In the genomic region with DNA sequence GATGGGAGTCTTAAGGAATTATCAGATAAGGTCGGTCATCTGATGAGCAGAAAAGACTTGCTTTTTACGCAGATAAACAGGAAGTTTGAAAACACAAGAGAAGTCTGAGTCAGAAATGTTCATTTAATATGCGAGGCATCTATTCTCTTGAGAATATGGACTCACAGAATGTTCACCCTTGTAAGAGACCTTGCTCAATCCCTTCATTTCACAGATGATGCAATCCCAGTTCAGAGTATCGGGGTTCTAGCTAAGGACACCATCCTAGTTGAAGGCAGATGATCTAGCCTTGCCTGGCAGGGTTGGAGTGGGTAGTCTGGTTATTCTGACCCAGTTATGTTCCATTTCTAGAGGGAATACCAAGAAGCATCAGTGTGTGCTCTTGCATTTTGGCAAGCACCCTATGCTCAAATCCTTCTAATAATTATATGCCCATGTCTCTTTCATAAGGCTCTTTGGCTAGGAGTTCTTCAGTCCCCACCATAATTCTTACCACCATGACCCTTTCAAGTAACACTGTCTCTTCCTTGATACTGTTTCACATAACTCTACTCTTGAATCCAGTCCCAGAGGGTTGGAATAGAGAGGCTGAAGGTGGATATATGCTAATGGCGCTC, we compare ENCODE assay signal across 8 cellular contexts. TPM values are rescaled to one million over a fixed set of nuclear protein-coding genes. Genes with fewer than 3 reads are reported as not detected.
A peak's percentile ranks its signal among the peaks of the same experiment; 100 is the strongest.
DNase-seq lines count a peak whose midpoint lies in the region; ATAC-seq and TF ChIP-seq lines count a peak whose summit lies in the region.

No MANE protein-coding gene starts in this region.

- no peak for TF ChIP-seq EP300 in suprapubic skin (IDR thresholded peaks at IDR 0.05)

- ATAC-seq in HG03280 (IDR thresholded peaks at IDR 0.05; ENCODE audit: unreplicated experiment): no peak

- H3K4me3 ChIP-seq in right atrium auricular region (no peak overlapping the region), suprapubic skin (no peak overlapping the region)

- H3K4me1 ChIP-seq in right atrium auricular region (peaks cover 0 to 99% of the 10 kb centered on the region in 2 donors), suprapubic skin (peaks cover 89% of the 10 kb centered on the region)

- WGBS in adipose tissue, 3 donors: 34 to 73% (median 37%) methylated on average over 5 of the region's 5 CpGs
- WGBS in suprapubic skin: 52% methylated on average over 5 of the region's 5 CpGs

- TF ChIP-seq CTCF in right atrium auricular region (IDR thresholded peaks at IDR 0.05): no peak
- no peak for TF ChIP-seq CTCF in suprapubic skin (IDR thresholded peaks at IDR 0.05)

- H3K27me3 ChIP-seq in right atrium auricular region (no peaks in the 10 kb centered on the region), suprapubic skin (no peaks in the 10 kb centered on the region)

- H3K27ac ChIP-seq in adipose tissue (ENCODE audit: low read depth, low read length): peak overlapping the region; percentile 44
- H3K27ac ChIP-seq in right atrium auricular region: peak overlapping the region; percentile 93 to 97
- H3K27ac ChIP-seq in suprapubic skin: peak overlapping the region; percentile 90

- no peak for TF ChIP-seq POLR2A in suprapubic skin (IDR thresholded peaks at IDR 0.05)

- DNase-seq in NOMO-1 treated with DMSO at 0.1 percent for 48 hours (lab: John Stamatoyannopoulos, UW; ENCODE audit: unreplicated experiment) (peak; percentile 77), NOMO-1 treated with dmso at 0.1 percent for 144 hours (lab: John Stamatoyannopoulos, UW; ENCODE audit: unreplicated experiment) (no peak), right atrium auricular region (ENCODE audit: low spot score) (no peak), suprapubic skin (ENCODE audit: low spot score in 2 of 2) (no peak), NCI-H1436 treated with DMSO at 0.1 percent for 48 hours (lab: John Stamatoyannopoulos, UW) (no peak), NCI-H1694 (lab: John Stamatoyannopoulos, UW) (no peak)

- H3K9me3 ChIP-seq in right atrium auricular region: no peaks in the 10 kb centered on the region
- H3K9me3 ChIP-seq in suprapubic skin: no peaks in the 10 kb centered on the region

- no peaks in the 10 kb centered on the region for H3K36me3 ChIP-seq in right atrium auricular region
- no peaks in the 10 kb centered on the region for H3K36me3 ChIP-seq in suprapubic skin

RNA-seq across cellular contexts. Expression of a gene that starts 42.5 kb away (rescaled TPM):
- polyA plus RNA-seq in adipose tissue: 10 to 100 TPM in 2 of 3 donors, 1 to 10 TPM in 1; 6.0 to 22.8 (median 18.6) TPM
- total RNA-seq in right atrium auricular region (10 to 100 TPM; 28.3 to 34.1 TPM), suprapubic skin (10 to 100 TPM; 16.7 to 33.6 (median 21.3) TPM)

Comparison
In these comparisons a context has a peak if more than half of its experiments do, and no peak if none do; other contexts are left out.
1. H3K27ac ChIP-seq: peak in every context shown above with its lines; median percentile 95 in right atrium auricular region; 90 in suprapubic skin; 44 in adipose tissue.